In genomic region chr18:79384834-79385233, GRCh38 we compare ENCODE assay signal across 17 cellular contexts. TPM values are rescaled to one million over a fixed set of nuclear protein-coding genes. Genes with fewer than 3 reads are reported as not detected.
DNase-seq lines count a peak whose midpoint lies in the region; ATAC-seq and TF ChIP-seq lines count a peak whose summit lies in the region.
"Had no signal": no experiment of that assay in that cellular context is flagged by ENCODE, and none has a peak within 500 bp of the region (broad histone marks: within the 10 kb centered on the region; RNA-seq: fewer than 3 reads in every experiment).

No MANE protein-coding gene starts in this region.

- in situ Hi-C loops in mammary epithelial cell (cut with MboI; ENCODE audit: low sequenced_read_pairs in 2 of 2): loop anchor here (5.0 to 10.0 kb wide), 2 partner anchors 260 to 262 kb away; no protein-coding TSS in a partner anchor

- H3K4me1 ChIP-seq in SK-N-SH (ENCODE audit: control insufficient read depth in 1 of 2, insufficient read depth in 2 of 2, low read depth in 1 of 2, low read length in 1 of 2) (no peaks in the 10 kb centered on the region; a peak in 1 of 4 replicates), mammary epithelial cell (ENCODE audit: insufficient read depth, low read length) (no peaks in the 10 kb centered on the region)

- no peaks in the 10 kb centered on the region for H4K20me1 ChIP-seq in SK-N-SH (ENCODE audit: insufficient read depth)
- H4K20me1 ChIP-seq in mammary epithelial cell (ENCODE audit: insufficient read depth, low read length): no peaks in the 10 kb centered on the region

- H3K36me3 Mint-ChIP-seq in osteocyte (ENCODE audit: unreplicated experiment): no peaks in the 10 kb centered on the region
- H3K36me3 Mint-ChIP-seq: CD4-positive, CD25-positive, alpha-beta regulatory T cell had no signal

- H3K79me2 ChIP-seq in SK-N-SH (ENCODE audit: insufficient read depth): no peaks in the 10 kb centered on the region
- no peaks in the 10 kb centered on the region for H3K79me2 ChIP-seq in mammary epithelial cell (ENCODE audit: insufficient read depth, low read length)

- H3K4me2 ChIP-seq in SK-N-SH (no peak overlapping the region), mammary epithelial cell (ENCODE audit: insufficient read depth, low read depth, low read length) (no peak overlapping the region)
- H3K4me2 ChIP-seq: GM23338 had no signal

- H3K4me3 Mint-ChIP-seq in osteocyte (ENCODE audit: unreplicated experiment): no peak overlapping the region
- H3K4me3 Mint-ChIP-seq: GM23338, H9 had no signal

- no peaks in the 10 kb centered on the region for H3F3A ChIP-seq in SK-N-SH (replicated peaks; ENCODE audit: insufficient read depth)

- H2AFZ ChIP-seq in SK-N-SH (ENCODE audit: low read depth) (no peak overlapping the region), mammary epithelial cell (ENCODE audit: low read depth, low read length) (no peak overlapping the region)
- H2AFZ ChIP-seq: GM23338 had no signal

- H3K27ac ChIP-seq in SK-N-SH (ENCODE audit: low read depth in 2 of 2, low read length in 1 of 2) (no peak overlapping the region), mammary epithelial cell (ENCODE audit: insufficient read depth, low read depth, low read length) (no peak overlapping the region)
- H3K27ac ChIP-seq: BLaER1 treated with 17β-estradiol and CSF1 and Interleukin-3, amounts not matched to agents 10 nM and 100 nM had no signal

- CTCF ChIA-PET in SK-N-SH (lab: Yijun Ruan, JAX): interaction anchor here (1.2 to 7.0 kb wide), 3 partner anchors 145 to 259 kb away, joined by 3 to 41 read pairs (median 4); no protein-coding TSS in a partner anchor
- CTCF ChIA-PET in mammary epithelial cell (lab: Charles Lee; ENCODE audit: low non-redundant PET): interaction anchor here (0.7 kb wide), 1 partner anchor 270 kb away, joined by 3 read pairs; no protein-coding TSS in a partner anchor

- no TSS peak for BruUV-seq in mammary epithelial cell (replicated peaks; lab: Mats Ljungman, UMichigan)

- H3K4me1 Mint-ChIP-seq in osteocyte (ENCODE audit: unreplicated experiment): no peaks in the 10 kb centered on the region

- H3K9me3 Mint-ChIP-seq in osteocyte (ENCODE audit: unreplicated experiment): no peaks in the 10 kb centered on the region
- H3K9me3 Mint-ChIP-seq: CD4-positive, CD25-positive, alpha-beta regulatory T cell; GM23338; H9 had no signal

- dilution Hi-C loops in mammary epithelial cell (cut with HindIII; ENCODE audit: low sequenced_read_pairs): no loop called here

- ATAC-seq in SK-N-SH treated with all-trans-retinoic acid at 6 μM for 48 hours (no peak), HG03196 (IDR thresholded peaks at IDR 0.05; ENCODE audit: unreplicated experiment) (no peak)
- ATAC-seq: GM12878, GM23338 had no signal

- H3K27me3 ChIP-seq in SK-N-SH (ENCODE audit: insufficient read depth) (peaks cover 76% of the 10 kb centered on the region), mammary epithelial cell (ENCODE audit: insufficient read depth, low read length) (peaks cover 4% of the 10 kb centered on the region)

- peaks cover 20% of the 10 kb centered on the region for H3K27me3 Mint-ChIP-seq in osteocyte (ENCODE audit: unreplicated experiment)

- H3K36me3 ChIP-seq in SK-N-SH (replicated peaks in 1 of 2; ENCODE audit: control insufficient read depth in 1 of 2, insufficient read depth in 2 of 2, low read length in 1 of 2) (no peaks in the 10 kb centered on the region), mammary epithelial cell (ENCODE audit: insufficient read depth, low read length) (no peaks in the 10 kb centered on the region)
- H3K36me3 ChIP-seq: BLaER1 treated with 17β-estradiol and CSF1 and Interleukin-3, amounts not matched to agents 10 nM and 100 nM had no signal

- no peaks in the 10 kb centered on the region for H3K9me2 ChIP-seq in SK-N-SH

- H3K9me3 ChIP-seq in SK-N-SH: no peaks in the 10 kb centered on the region
- no peaks in the 10 kb centered on the region for H3K9me3 ChIP-seq in mammary epithelial cell (replicated peaks; ENCODE audit: insufficient read depth, low read length)
- H3K9me3 ChIP-seq: BLaER1 treated with 17β-estradiol and CSF1 and Interleukin-3, amounts not matched to agents 10 nM and 100 nM had no signal

- H3K9ac ChIP-seq in SK-N-SH (no peak overlapping the region), mammary epithelial cell (ENCODE audit: insufficient read depth, low read length) (no peak overlapping the region)
- H3K9ac ChIP-seq: BLaER1 treated with 17β-estradiol and CSF1 and Interleukin-3, amounts not matched to agents 10 nM and 100 nM had no signal

- no peak for TF ChIP-seq EP300 in SK-N-SH (IDR thresholded peaks at IDR 0.05; ENCODE audit: borderline replicate concordance in 1 of 2, low read depth in 1 of 2, low read length in 1 of 2)

- no peak overlapping the region for H3K27ac Mint-ChIP-seq in osteocyte (ENCODE audit: unreplicated experiment)
- H3K27ac Mint-ChIP-seq: GM23338, H9 had no signal

- TF ChIP-seq CTCF in SK-N-SH (IDR thresholded peaks at IDR 0.05) (no peak), osteocyte (IDR thresholded peaks at IDR 0.05) (no peak), mammary epithelial cell (conservative IDR thresholded peaks at IDR 0.05 in 1 of 2, IDR thresholded peaks at IDR 0.05 in 1 of 2; ENCODE audit: extremely low read depth in 1 of 2, insufficient read depth in 1 of 2, low read depth in 1 of 2, low read length in 2 of 2) (no peak)

- intact Hi-C loops in mammary epithelial cell (cut with micrococcal nuclease): loop anchor here (5.0 kb wide), 2 partner anchors 577 to 787 kb away; partner anchors contain the start of gene HSBP1L1

- H3K4me3 ChIP-seq in SK-N-SH (ENCODE audit: low read depth in 2 of 2, low read length in 1 of 2) (no peak overlapping the region), mammary epithelial cell (replicated peaks in 1 of 3; ENCODE audit: insufficient read depth in 1 of 3, low read depth in 2 of 3, low read length in 3 of 3) (no peak overlapping the region)
- H3K4me3 ChIP-seq: BLaER1 treated with 17β-estradiol and CSF1 and Interleukin-3, amounts not matched to agents 10 nM and 100 nM; GM12878; GM23338 had no signal

- peak; percentile 30 for DNase-seq in SK-N-SH
- peak; percentile 33 for DNase-seq in D341Med (ENCODE audit: low spot score)
- DNase-seq in islet precursor cell: peak; percentile 26
- DNase-seq in osteocyte (ENCODE audit: extremely low spot score, unreplicated experiment): peak; percentile 75
- no peak for DNase-seq in mammary epithelial cell
- no peak for DNase-seq in iPS-NIHi11 (ENCODE audit: low spot score)
- DNase-seq: ACHN; Calu3; CD4-positive, CD25-positive, alpha-beta regulatory T cell; DMS79 had no signal

- POLR2A ChIA-PET in SK-N-SH (lab: Yijun Ruan, JAX): no interaction called here

- 26% methylated on average over 11 of the region's 16 CpGs for WGBS in SK-N-SH (ENCODE audit: low lambda C conversion rate)
- 78% methylated on average over 8 of the region's 16 CpGs for WGBS in mammary epithelial cell (ENCODE audit: low coverage, missing lambda C conversion rate)

- TF ChIP-seq RAD21 in SK-N-SH (IDR thresholded peaks at IDR 0.05; ENCODE audit: low read length): no peak

TF ChIP-seq in SK-N-SH, 30 proteins besides CTCF, POLR2A, EP300 and RAD21:
- TF ChIP-seq GATA2 (CRISPR knock-in tag; IDR thresholded peaks at IDR 0.05) (no peak), TCF12 (IDR thresholded peaks at IDR 0.05) (no peak), SIN3A (IDR thresholded peaks at IDR 0.05; ENCODE audit: borderline replicate concordance, low read depth, low read length) (no peak), RXRA (IDR thresholded peaks at IDR 0.05; ENCODE audit: borderline replicate concordance, low read depth) (no peak), CHD2 (IDR thresholded peaks at IDR 0.05; ENCODE audit: low read length, partially characterized antibody) (no peak), USF2 (IDR thresholded peaks at IDR 0.05; ENCODE audit: borderline replicate concordance, low read depth, low read length) (no peak), ELF1 (IDR thresholded peaks at IDR 0.05) (no peak)

TF ChIP-seq in SK-N-SH treated with all-trans-retinoic acid at 6 μM for 48 hours, 23 proteins besides CTCF, POLR2A, EP300 and RAD21 (continues in another document):
- TF ChIP-seq SNAI2 (CRISPR knock-in tag; IDR thresholded peaks at IDR 0.05) (no peak), POU6F1 (CRISPR knock-in tag; IDR thresholded peaks at IDR 0.05; ENCODE audit: borderline replicate concordance, low read depth) (no peak), TCF4 (CRISPR knock-in tag; IDR thresholded peaks at IDR 0.05; ENCODE audit: borderline replicate concordance) (no peak)

RNA-seq across cellular contexts. Expression of gene NFATC1, which starts 10.9 kb away (rescaled TPM):
- 0.02 TPM in 1 of 2 replicates, not detected in the other for polyA plus RNA-seq in SK-N-SH (2012; rRNA removed)
- not detected in 2 replicates for polyA plus RNA-seq in SK-N-SH (2012; cell fraction: cytosol; rRNA removed)
- not detected in 2 replicates for polyA plus RNA-seq in SK-N-SH (2012; cell fraction: nucleus; rRNA removed)
- 5.9 and 8.1 TPM in 2 replicates for total RNA-seq in osteocyte
- total RNA-seq in mammary epithelial cell: 1 to 10 TPM; 2.7 to 3.4 TPM
- polyA plus RNA-seq in mammary epithelial cell: 0.60 TPM
- 2.3 TPM for polyA minus RNA-seq in mammary epithelial cell
- total RNA-seq: HepG2 had no signal
- polyA plus RNA-seq: HepG2 had no signal

Comparison
In these comparisons a context has a peak if more than half of its experiments do, and no peak if none do; other contexts are left out.
1. DNase-seq: peak in SK-N-SH (single experiment), D341Med (single experiment), islet precursor cell (single experiment) and osteocyte (single experiment); none in mammary epithelial cell (single experiment) and iPS-NIHi11 (single experiment).